13 cellular contexts compared by ENCODE assay signal in the genomic region with DNA sequence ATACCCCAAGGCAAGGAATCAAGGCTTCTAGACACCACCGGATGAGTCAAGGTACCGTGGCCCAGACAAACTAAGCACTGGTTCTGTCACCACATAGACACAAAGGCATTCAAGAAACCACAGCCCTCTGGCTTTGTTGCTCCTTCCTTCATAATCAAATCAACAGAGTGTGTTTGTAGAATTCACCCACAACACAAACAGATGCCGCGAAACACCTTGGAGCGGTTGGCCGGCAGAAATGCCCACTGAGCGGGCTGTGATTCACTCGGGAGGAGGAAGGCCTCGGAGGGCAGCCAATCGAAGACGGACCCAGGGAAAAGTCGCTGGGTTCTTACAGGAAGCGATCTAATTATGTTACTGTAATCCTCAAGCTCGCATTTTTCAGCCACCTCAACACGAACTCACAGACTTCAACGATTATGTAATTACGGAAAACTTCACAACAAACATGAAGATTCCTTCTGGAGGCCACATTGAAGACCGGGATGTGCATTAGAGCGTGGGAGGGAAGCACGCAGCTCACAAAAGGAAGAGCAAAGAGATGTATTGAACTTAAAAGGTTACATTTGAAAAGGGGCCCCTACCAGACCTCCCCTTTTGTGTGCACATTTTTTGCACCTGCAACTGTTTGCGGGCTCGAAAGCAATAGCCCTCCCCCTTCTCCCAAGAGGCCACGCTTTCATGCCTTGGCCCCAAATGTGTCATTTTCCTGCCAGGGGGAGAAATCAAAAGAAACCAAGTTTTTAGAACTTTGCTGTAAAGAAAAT.
DNase-seq lines count a peak whose midpoint lies in the region; ATAC-seq and TF ChIP-seq lines count a peak whose summit lies in the region.
"Had no signal": no experiment of that assay in that cellular context is flagged by ENCODE, and none has a peak within 500 bp of the region (broad histone marks: within the 10 kb centered on the region; RNA-seq: fewer than 3 reads in every experiment).

No MANE protein-coding gene starts in this region.

- no peak overlapping the region for H2BK12ac ChIP-seq in mesenchymal stem cell (ENCODE audit: low read length in 2 of 2)

- peak; percentile 91 for DNase-seq in DND-41
- peak; percentile 4 for DNase-seq in NAMALWA (ENCODE audit: low spot score)
- DNase-seq in activated T-helper 9 cell treated with anti-CD3 and anti-CD28 coated beads, Interleukin-2, amount 50 U/mL, for 16 hours (ENCODE audit: low read depth), result peak; percentile 3
- peak; percentile 82 for DNase-seq in mesenchymal stem cell
- DNase-seq in GDM1 (lab: John Stamatoyannopoulos, UW), result no peak
- DNase-seq in NCI-H2107 treated with DMSO at 0.1 percent for 48 hours (lab: John Stamatoyannopoulos, UW; ENCODE audit: unreplicated experiment), result no peak
- DNase-seq in DMS53 (lab: John Stamatoyannopoulos, UW), result no peak
- DNase-seq: body of pancreas, DMS79, NCI-H1436 had no signal

- no peak for TF ChIP-seq CTCF in DND-41 (IDR thresholded peaks at IDR 0.05; ENCODE audit: borderline replicate concordance, extremely low read depth, low read length, poor library complexity, severe bottlenecking)

- 90% methylated on average over 23 of the region's 23 CpGs for WGBS in mesenchymal stem cell

- ATAC-seq in DND-41 (ENCODE audit: insufficient read depth, low read depth) (peak; percentile 87), GM21717 (IDR thresholded peaks at IDR 0.05; ENCODE audit: unreplicated experiment) (no peak)
- ATAC-seq: body of pancreas, right cardiac atrium had no signal

- H2BK120ac ChIP-seq in mesenchymal stem cell (ENCODE audit: low read depth, low read length), result no peak overlapping the region

- H3K27ac ChIP-seq in DND-41 (ENCODE audit: low read length) (peak overlapping the region; percentile 92), mesenchymal stem cell (ENCODE audit: low read length, poor library complexity, severe bottlenecking) (no peak overlapping the region)
- H3K27ac ChIP-seq: body of pancreas had no signal

- H2AFZ ChIP-seq in DND-41 (ENCODE audit: low read depth, low read length) (peak overlapping the region; percentile 72), mesenchymal stem cell (ENCODE audit: low read depth, low read length) (no peak overlapping the region)

- no peaks in the 10 kb centered on the region for H3K27me3 ChIP-seq in DND-41 (ENCODE audit: insufficient read depth, low read length, poor library complexity)
- no peaks in the 10 kb centered on the region for H3K27me3 ChIP-seq in mesenchymal stem cell (ENCODE audit: control insufficient read depth in 1 of 2, insufficient read depth in 1 of 2, low read length in 2 of 2)
- H3K27me3 ChIP-seq: body of pancreas had no signal

- H3K79me1 ChIP-seq in mesenchymal stem cell (replicated peaks; ENCODE audit: low read length, poor library complexity, severe bottlenecking), result no peaks in the 10 kb centered on the region

- H3K4ac ChIP-seq in mesenchymal stem cell (ENCODE audit: low read depth in 1 of 2, low read length in 2 of 2), result no peak overlapping the region

- no peak overlapping the region for H3K18ac ChIP-seq in mesenchymal stem cell (ENCODE audit: low read depth in 1 of 2, low read length in 2 of 2)

- peaks cover 61% of the 10 kb centered on the region for H3K4me1 ChIP-seq in DND-41 (ENCODE audit: insufficient read depth, low read length)
- H3K4me1 ChIP-seq in mesenchymal stem cell (ENCODE audit: control insufficient read depth, insufficient read depth, low read depth, low read length), result peaks cover 1% of the 10 kb centered on the region
- H3K4me1 ChIP-seq: body of pancreas had no signal

- H3K4me2 ChIP-seq in DND-41 (ENCODE audit: insufficient read depth, low read length) (peak overlapping the region; percentile 67), mesenchymal stem cell (ENCODE audit: low read length, poor library complexity, severe bottlenecking) (no peak overlapping the region)

- H3K9ac ChIP-seq in DND-41 (ENCODE audit: low read depth, low read length) (peak overlapping the region; percentile 63), mesenchymal stem cell (ENCODE audit: low read length) (no peak overlapping the region)

- H3K4me3 ChIP-seq in DND-41 (ENCODE audit: low read depth in 1 of 2, low read length in 2 of 2) (peak overlapping the region; percentile 6 to 54; a peak in 3 of 4 replicates), mesenchymal stem cell (ENCODE audit: insufficient read depth in 1 of 2, low read depth in 1 of 2, low read length in 2 of 2) (no peak overlapping the region)
- H3K4me3 ChIP-seq: body of pancreas, lung had no signal

- no peak overlapping the region for H4K8ac ChIP-seq in mesenchymal stem cell (ENCODE audit: low read length)

- no peak overlapping the region for H3K23ac ChIP-seq in mesenchymal stem cell (ENCODE audit: low read length in 2 of 2)

- H4K91ac ChIP-seq in mesenchymal stem cell (ENCODE audit: low read length), result no peak overlapping the region

- H3K9me3 ChIP-seq in DND-41 (ENCODE audit: insufficient read depth, low read length, severe bottlenecking) (no peaks in the 10 kb centered on the region), mesenchymal stem cell (ENCODE audit: control insufficient read depth, low read length) (no peaks in the 10 kb centered on the region)
- H3K9me3 ChIP-seq: body of pancreas had no signal

- H3K14ac ChIP-seq in mesenchymal stem cell (ENCODE audit: low read length in 2 of 2), result no peak overlapping the region

- H3K36me3 ChIP-seq in DND-41 (ENCODE audit: insufficient read depth, low read length), result no peaks in the 10 kb centered on the region
- H3K36me3 ChIP-seq in mesenchymal stem cell (ENCODE audit: control insufficient read depth in 1 of 2, insufficient read depth in 2 of 2, low read depth in 1 of 2, low read length in 2 of 2), result no peaks in the 10 kb centered on the region

- H4K20me1 ChIP-seq in DND-41 (ENCODE audit: insufficient read depth, low read length), result no peaks in the 10 kb centered on the region

- peak overlapping the region; percentile 14 for H2BK5ac ChIP-seq in mesenchymal stem cell (ENCODE audit: low read depth, low read length, poor library complexity, severe bottlenecking)

- H2AK5ac ChIP-seq in mesenchymal stem cell (ENCODE audit: low read length, severe bottlenecking), result no peak overlapping the region

- no peaks in the 10 kb centered on the region for H3K79me2 ChIP-seq in DND-41 (ENCODE audit: insufficient read depth, low read length)

- H2BK15ac ChIP-seq in mesenchymal stem cell (ENCODE audit: low read depth, poor library complexity, severe bottlenecking), result no peak overlapping the region

Comparison
In these comparisons a context has a peak if more than half of its experiments do, and no peak if none do; other contexts are left out.
1. DNase-seq: peak in DND-41 (single experiment), NAMALWA (single experiment), activated T-helper 9 cell treated with anti-CD3 and anti-CD28 coated beads, Interleukin-2, amount 50 U/mL, for 16 hours (single experiment) and mesenchymal stem cell (single experiment); none in GDM1 (single experiment), NCI-H2107 treated with DMSO at 0.1 percent for 48 hours (single experiment) and DMS53 (single experiment).
2. H3K4me3 ChIP-seq: peak in DND-41 (2 of 2); none in mesenchymal stem cell (0 of 2).